Comparison of ENCODE assay signal across 12 cellular contexts in genomic region chr2:119252186-119253113, GRCh38. TPM values are rescaled to one million over a fixed set of nuclear protein-coding genes. Genes with fewer than 3 reads are reported as not detected.
DNase-seq lines count a peak whose midpoint lies in the region; ATAC-seq, FAIRE-seq and TF ChIP-seq lines count a peak whose summit lies in the region.
"Had no signal": no experiment of that assay in that cellular context is flagged by ENCODE, and none has a peak within 500 bp of the region (broad histone marks: within the 10 kb centered on the region; RNA-seq: fewer than 3 reads in every experiment).

No MANE protein-coding gene starts in this region.

- H3K4me3 ChIP-seq in right cardiac atrium (ENCODE audit: low read length), result no peak overlapping the region
- no peak overlapping the region for H3K4me3 ChIP-seq in upper lobe of right lung
- H3K4me3 ChIP-seq: BLaER1 treated with 17β-estradiol and CSF1 and Interleukin-3, amounts not matched to agents 10 nM and 100 nM had no signal

- 76% methylated on average over 12 of the region's 12 CpGs for WGBS in right cardiac atrium

- H3K9me3 ChIP-seq in right cardiac atrium (ENCODE audit: control insufficient read depth, low read length) (no peaks in the 10 kb centered on the region), upper lobe of right lung (no peaks in the 10 kb centered on the region)
- H3K9me3 ChIP-seq: BLaER1 treated with 17β-estradiol and CSF1 and Interleukin-3, amounts not matched to agents 10 nM and 100 nM had no signal

- intact Hi-C loops in cardiac septum (cut with DNase I), result no loop called here
- intact Hi-C loops in right cardiac atrium (cut with DNase I), result no loop called here
- intact Hi-C loops in upper lobe of right lung (cut with DNase I), result no loop called here

- FAIRE-seq in urothelium cell line (lab: Jason Lieb, UNC), result peak; percentile 99

- peak; percentile 59 for DNase-seq in cardiac septum (ENCODE audit: low spot score)
- no peak for DNase-seq in right cardiac atrium
- DNase-seq in foreskin keratinocyte, result peak; percentile 91 to 94
- peak; percentile 90 for DNase-seq in urothelium cell line (ENCODE audit: low spot score)
- DNase-seq in AML-193 (lab: John Stamatoyannopoulos, UW), result no peak
- no peak for DNase-seq in NCI-H1436 (lab: John Stamatoyannopoulos, UW)
- DNase-seq in upper lobe of right lung, result no peak
- DNase-seq: cortex of kidney, Kasumi-1 had no signal

- ATAC-seq in right cardiac atrium (no peak), foreskin keratinocyte (peak; percentile 90), upper lobe of right lung (no peak)

- H3K27me3 ChIP-seq in right cardiac atrium (ENCODE audit: control insufficient read depth, insufficient read depth) (no peaks in the 10 kb centered on the region), foreskin keratinocyte (no peaks in the 10 kb centered on the region), upper lobe of right lung (no peaks in the 10 kb centered on the region)
- H3K27me3 ChIP-seq: BLaER1 treated with 17β-estradiol and CSF1 and Interleukin-3, amounts not matched to agents 10 nM and 100 nM had no signal

- no peaks in the 10 kb centered on the region for H3K36me3 ChIP-seq in upper lobe of right lung

- no peak for TF ChIP-seq CTCF in foreskin keratinocyte (conservative IDR thresholded peaks at IDR 0.05)
- TF ChIP-seq CTCF in upper lobe of right lung (IDR thresholded peaks at IDR 0.05), result no peak

- H3K27ac ChIP-seq in right cardiac atrium (ENCODE audit: low read length), result no peak overlapping the region
- H3K27ac ChIP-seq in angular gyrus (ENCODE audit: low read depth, low read length), result peak overlapping the region; percentile 33
- H3K27ac ChIP-seq in foreskin keratinocyte, result peak overlapping the region; percentile 70
- no peak overlapping the region for H3K27ac ChIP-seq in upper lobe of right lung
- H3K27ac ChIP-seq: BLaER1 treated with 17β-estradiol and CSF1 and Interleukin-3, amounts not matched to agents 10 nM and 100 nM had no signal

- H3K4me1 ChIP-seq in right cardiac atrium (ENCODE audit: control insufficient read depth, insufficient read depth, low read length) (peaks cover 2% of the 10 kb centered on the region), foreskin keratinocyte (peaks cover 21% of the 10 kb centered on the region), upper lobe of right lung (no peaks in the 10 kb centered on the region)

RNA-seq across cellular contexts. Expression of gene STEAP3, which starts 28.8 kb away (rescaled TPM):
- total RNA-seq in cardiac septum (10.7 TPM), right cardiac atrium (10 to 100 TPM in 2 of 4 donors, 1 to 10 TPM in 2; 7.2 to 12.4 (median 10.2) TPM), foreskin keratinocyte (23.7 and 30.8 TPM in 2 replicates), upper lobe of right lung (14.1 TPM)
- polyA plus RNA-seq in right cardiac atrium (4.8 TPM), foreskin keratinocyte (16.5 and 21.0 TPM in 2 replicates)
- total RNA-seq: OCI-LY7 had no signal

Comparison
In these comparisons a context has a peak if more than half of its experiments do, and no peak if none do; other contexts are left out.
1. DNase-seq: peak in cardiac septum (single experiment), foreskin keratinocyte (2 of 2) and urothelium cell line (single experiment); none in right cardiac atrium (0 of 3), AML-193 (0 of 2), NCI-H1436 (single experiment) and upper lobe of right lung (single experiment).
2. H3K27ac ChIP-seq: peak in angular gyrus (single experiment) and foreskin keratinocyte (single experiment); none in right cardiac atrium (single experiment) and upper lobe of right lung (single experiment).